Comparison of ENCODE assay signal across 10 cellular contexts in the genomic region with DNA sequence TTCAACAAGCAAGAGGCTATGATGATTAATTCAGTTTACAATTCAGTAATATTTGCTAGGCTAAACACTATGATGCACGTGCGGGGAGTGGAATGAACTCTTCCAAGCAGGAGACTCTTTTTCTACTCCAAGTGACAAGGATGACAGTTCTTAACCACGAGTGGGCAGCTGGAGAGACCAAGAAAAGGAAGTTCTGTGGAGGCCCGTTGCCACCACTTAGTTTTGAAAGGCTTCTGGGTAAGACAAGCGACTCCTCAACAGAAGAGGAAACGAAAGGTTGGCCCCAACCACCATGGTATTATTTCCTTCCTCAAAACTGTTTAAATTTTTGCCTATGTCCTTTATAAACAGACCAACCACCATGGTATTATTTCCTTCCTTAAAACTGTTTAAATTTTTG. TPM values are rescaled to one million over a fixed set of nuclear protein-coding genes. Genes with fewer than 3 reads are reported as not detected.
DNase-seq lines count a peak whose midpoint lies in the region; ATAC-seq and FAIRE-seq lines count a peak whose summit lies in the region.
"Had no signal": no experiment of that assay in that cellular context is flagged by ENCODE, and none has a peak within 500 bp of the region (broad histone marks: within the 10 kb centered on the region; RNA-seq: fewer than 3 reads in every experiment).

No MANE protein-coding gene starts in this region.

- H3K4me3 Mint-ChIP-seq in immature natural killer cell: peak overlapping the region; percentile 95 to 100 (median 99)

- FAIRE-seq in RCC 7860 (lab: Jason Lieb, UNC): no peak
- FAIRE-seq: TTC549 had no signal

- peak overlapping the region; percentile 90 to 99 (median 97) for H3K4me2 ChIP-seq in BLaER1 treated with 17β-estradiol and CSF1 and Interleukin-3, amounts not matched to agents 10 nM and 100 nM

- peak overlapping the region in 10 of 11 experiments; percentile 89 to 96 (median 92); a peak in 15 of 22 replicates for H3K9ac ChIP-seq in BLaER1 treated with 17β-estradiol and CSF1 and Interleukin-3, amounts not matched to agents 10 nM and 100 nM

- H4K20me1 ChIP-seq in BLaER1 treated with 17β-estradiol and CSF1 and Interleukin-3, amounts not matched to agents 10 nM and 100 nM: peaks cover 49 to 71% (median 65%) of the 10 kb centered on the region in 11 experiments

- peak overlapping the region; percentile 41 to 98 (median 88); a peak in 15 of 20 replicates for H3K4me3 ChIP-seq in BLaER1 treated with 17β-estradiol and CSF1 and Interleukin-3, amounts not matched to agents 10 nM and 100 nM

- peaks cover 56 to 75% of the 10 kb centered on the region in 2 donors for H3K4me1 Mint-ChIP-seq in immature natural killer cell

- peaks cover 0 to 16% (median 9%) of the 10 kb centered on the region in 3 donors for H3K36me3 Mint-ChIP-seq in immature natural killer cell

- H3K27me3 ChIP-seq in BLaER1 treated with 17β-estradiol and CSF1 and Interleukin-3, amounts not matched to agents 10 nM and 100 nM: no peaks in the 10 kb centered on the region; a peak in 1 of 22 replicates
- H3K27me3 ChIP-seq: heart right ventricle had no signal

- no peaks in the 10 kb centered on the region for H3K9me3 Mint-ChIP-seq in immature natural killer cell

- peaks cover 44 to 54% (median 47%) of the 10 kb centered on the region in 11 experiments for H3K36me3 ChIP-seq in BLaER1 treated with 17β-estradiol and CSF1 and Interleukin-3, amounts not matched to agents 10 nM and 100 nM

- ATAC-seq in GM21390 (IDR thresholded peaks at IDR 0.05; ENCODE audit: unreplicated experiment) (peak; percentile 37), GM18520 (IDR thresholded peaks at IDR 0.05; ENCODE audit: unreplicated experiment) (no peak)
- ATAC-seq: heart right ventricle had no signal

- DNase-seq in SKM-1 (lab: John Stamatoyannopoulos, UW; ENCODE audit: unreplicated experiment) (peak; percentile 96), immature natural killer cell (peak; percentile 22 to 28 (median 28)), HCEC 1CT (no peak), RCC 7860 (ENCODE audit: low spot score) (no peak), cerebellar nuclear complex (lab: John Stamatoyannopoulos, UW) (no peak)

- peaks cover 3 to 18% (median 5%) of the 10 kb centered on the region in 3 donors for H3K27me3 Mint-ChIP-seq in immature natural killer cell (ENCODE audit: low read depth in 3 of 3)

- H3K4me1 ChIP-seq in BLaER1 treated with 17β-estradiol and CSF1 and Interleukin-3, amounts not matched to agents 10 nM and 100 nM: peaks cover 49 to 68% (median 56%) of the 10 kb centered on the region in 10 experiments

- H3K27ac ChIP-seq in BLaER1 treated with 17β-estradiol and CSF1 and Interleukin-3, amounts not matched to agents 10 nM and 100 nM: peak overlapping the region; percentile 26 to 96 (median 92); a peak in 21 of 22 replicates

- H3K9me3 ChIP-seq in BLaER1 treated with 17β-estradiol and CSF1 and Interleukin-3, amounts not matched to agents 10 nM and 100 nM (replicated peaks in 1 of 11): peaks cover 0 to 9% (median 0%) of the 10 kb centered on the region in 11 experiments; a peak in 2 of 22 replicates
- H3K9me3 ChIP-seq: heart right ventricle had no signal

- H3K27ac Mint-ChIP-seq in immature natural killer cell: peak overlapping the region; percentile 96 to 99 (median 98)

RNA-seq across cellular contexts. Expression of gene DCAF12, which starts 2.8 kb away (rescaled TPM):
- polyA plus RNA-seq in immature natural killer cell: 10 to 100 TPM; 11.3 to 25.0 (median 21.9) TPM

RNA-seq across cellular contexts. Expression of gene UBAP1, which starts 55.2 kb away (rescaled TPM):
- polyA plus RNA-seq in immature natural killer cell: 10 to 100 TPM; 37.8 to 44.7 (median 43.5) TPM

Comparison
In these comparisons a context has a peak if more than half of its experiments do, and no peak if none do; other contexts are left out.
1. DNase-seq: peak in SKM-1 (single experiment) and immature natural killer cell (3 of 3); none in HCEC 1CT (single experiment), RCC 7860 (single experiment) and cerebellar nuclear complex (0 of 2).